ENCODE assay signal across 1 cellular context in the genomic region with DNA sequence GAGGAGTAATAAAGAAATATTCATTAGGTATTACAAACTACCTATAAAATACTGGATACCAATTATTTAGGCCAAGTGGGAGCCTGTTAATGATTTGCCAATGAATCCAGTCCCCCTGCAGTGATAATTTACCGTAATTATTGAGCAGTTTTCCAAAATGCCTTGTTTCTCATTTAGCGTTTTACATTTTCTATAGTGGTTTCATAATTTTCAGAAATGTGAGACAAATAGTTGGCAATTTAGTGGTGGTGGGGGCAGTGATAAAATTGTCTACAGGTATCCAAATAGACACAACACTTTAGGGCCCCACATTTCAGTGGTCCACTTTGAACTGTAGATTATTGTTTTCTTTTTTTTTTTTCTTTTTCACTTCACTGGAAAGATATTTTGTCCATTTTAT.
TF ChIP-seq lines count a peak whose summit lies in the region.

No MANE protein-coding gene starts in this region.

TF ChIP-seq in A549, 52 proteins besides CTCF, POLR2A, EP300 and RAD21:
- TF ChIP-seq POLR2AphosphoS2 (conservative IDR thresholded peaks at IDR 0.05; ENCODE audit: low read length), result no peak
- no peak for TF ChIP-seq ZC3H11A (IDR thresholded peaks at IDR 0.05)
- no peak for TF ChIP-seq SREBF2 (IDR thresholded peaks at IDR 0.05)
- no peak for TF ChIP-seq TP53 (CRISPR knock-in tag; IDR thresholded peaks at IDR 0.05)
- no peak for TF ChIP-seq ESRRA (IDR thresholded peaks at IDR 0.05; ENCODE audit: borderline replicate concordance, low read length)
- peak; percentile 81; the same call in 1 of the 2 replicates for TF ChIP-seq EHF (CRISPR knock-in tag; IDR thresholded peaks at IDR 0.05)
- TF ChIP-seq, protein P1, sequence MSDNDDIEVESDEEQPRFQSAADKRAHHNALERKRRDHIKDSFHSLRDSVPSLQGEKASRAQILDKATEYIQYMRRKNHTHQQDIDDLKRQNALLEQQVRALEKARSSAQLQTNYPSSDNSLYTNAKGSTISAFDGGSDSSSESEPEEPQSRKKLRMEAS (IDR thresholded peaks at IDR 0.05), result no peak
- TF ChIP-seq HOXB5 (CRISPR knock-in tag; IDR thresholded peaks at IDR 0.05), result no peak
- TF ChIP-seq HOXB13 (CRISPR knock-in tag; IDR thresholded peaks at IDR 0.05; ENCODE audit: low read depth), result peak; percentile 27; the same call in 1 of the 2 replicates
- no peak for TF ChIP-seq PHF8 (IDR thresholded peaks at IDR 0.05; ENCODE audit: borderline replicate concordance, low read depth)
- 0 out of 2 replicates have a peak, but pooled peaks have one; percentile 59 for TF ChIP-seq HOXA7 (CRISPR knock-in tag; IDR thresholded peaks at IDR 0.05)
- no peak for TF ChIP-seq CHD4 (IDR thresholded peaks at IDR 0.05; ENCODE audit: borderline replicate concordance)
- TF ChIP-seq, protein P2, sequence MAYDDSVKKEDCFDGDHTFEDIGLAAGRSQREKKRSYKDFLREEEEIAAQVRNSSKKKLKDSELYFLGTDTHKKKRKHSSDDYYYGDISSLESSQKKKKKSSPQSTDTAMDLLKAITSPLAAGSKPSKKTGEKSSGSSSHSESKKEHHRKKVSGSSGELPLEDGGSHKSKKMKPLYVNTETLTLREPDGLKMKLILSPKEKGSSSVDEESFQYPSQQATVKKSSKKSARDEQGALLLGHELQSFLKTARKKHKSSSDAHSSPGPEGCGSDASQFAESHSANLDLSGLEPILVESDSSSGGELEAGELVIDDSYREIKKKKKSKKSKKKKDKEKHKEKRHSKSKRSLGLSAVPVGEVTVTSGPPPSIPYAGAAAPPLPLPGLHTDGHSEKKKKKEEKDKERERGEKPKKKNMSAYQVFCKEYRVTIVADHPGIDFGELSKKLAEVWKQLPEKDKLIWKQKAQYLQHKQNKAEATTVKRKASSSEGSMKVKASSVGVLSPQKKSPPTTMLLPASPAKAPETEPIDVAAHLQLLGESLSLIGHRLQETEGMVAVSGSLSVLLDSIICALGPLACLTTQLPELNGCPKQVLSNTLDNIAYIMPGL (CRISPR knock-in tag; IDR thresholded peaks at IDR 0.05; ENCODE audit: borderline replicate concordance), result 0 out of 2 replicates have a peak, but pooled peaks have one; percentile 58
- no peak for TF ChIP-seq JUNB (IDR thresholded peaks at IDR 0.05)
- TF ChIP-seq, protein P3, sequence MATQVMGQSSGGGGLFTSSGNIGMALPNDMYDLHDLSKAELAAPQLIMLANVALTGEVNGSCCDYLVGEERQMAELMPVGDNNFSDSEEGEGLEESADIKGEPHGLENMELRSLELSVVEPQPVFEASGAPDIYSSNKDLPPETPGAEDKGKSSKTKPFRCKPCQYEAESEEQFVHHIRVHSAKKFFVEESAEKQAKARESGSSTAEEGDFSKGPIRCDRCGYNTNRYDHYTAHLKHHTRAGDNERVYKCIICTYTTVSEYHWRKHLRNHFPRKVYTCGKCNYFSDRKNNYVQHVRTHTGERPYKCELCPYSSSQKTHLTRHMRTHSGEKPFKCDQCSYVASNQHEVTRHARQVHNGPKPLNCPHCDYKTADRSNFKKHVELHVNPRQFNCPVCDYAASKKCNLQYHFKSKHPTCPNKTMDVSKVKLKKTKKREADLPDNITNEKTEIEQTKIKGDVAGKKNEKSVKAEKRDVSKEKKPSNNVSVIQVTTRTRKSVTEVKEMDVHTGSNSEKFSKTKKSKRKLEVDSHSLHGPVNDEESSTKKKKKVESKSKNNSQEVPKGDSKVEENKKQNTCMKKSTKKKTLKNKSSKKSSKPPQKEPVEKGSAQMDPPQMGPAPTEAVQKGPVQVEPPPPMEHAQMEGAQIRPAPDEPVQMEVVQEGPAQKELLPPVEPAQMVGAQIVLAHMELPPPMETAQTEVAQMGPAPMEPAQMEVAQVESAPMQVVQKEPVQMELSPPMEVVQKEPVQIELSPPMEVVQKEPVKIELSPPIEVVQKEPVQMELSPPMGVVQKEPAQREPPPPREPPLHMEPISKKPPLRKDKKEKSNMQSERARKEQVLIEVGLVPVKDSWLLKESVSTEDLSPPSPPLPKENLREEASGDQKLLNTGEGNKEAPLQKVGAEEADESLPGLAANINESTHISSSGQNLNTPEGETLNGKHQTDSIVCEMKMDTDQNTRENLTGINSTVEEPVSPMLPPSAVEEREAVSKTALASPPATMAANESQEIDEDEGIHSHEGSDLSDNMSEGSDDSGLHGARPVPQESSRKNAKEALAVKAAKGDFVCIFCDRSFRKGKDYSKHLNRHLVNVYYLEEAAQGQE (IDR thresholded peaks at IDR 0.05), result no peak
- no peak for TF ChIP-seq NR3C1 (IDR thresholded peaks at IDR 0.05)
- TF ChIP-seq, protein P4, sequence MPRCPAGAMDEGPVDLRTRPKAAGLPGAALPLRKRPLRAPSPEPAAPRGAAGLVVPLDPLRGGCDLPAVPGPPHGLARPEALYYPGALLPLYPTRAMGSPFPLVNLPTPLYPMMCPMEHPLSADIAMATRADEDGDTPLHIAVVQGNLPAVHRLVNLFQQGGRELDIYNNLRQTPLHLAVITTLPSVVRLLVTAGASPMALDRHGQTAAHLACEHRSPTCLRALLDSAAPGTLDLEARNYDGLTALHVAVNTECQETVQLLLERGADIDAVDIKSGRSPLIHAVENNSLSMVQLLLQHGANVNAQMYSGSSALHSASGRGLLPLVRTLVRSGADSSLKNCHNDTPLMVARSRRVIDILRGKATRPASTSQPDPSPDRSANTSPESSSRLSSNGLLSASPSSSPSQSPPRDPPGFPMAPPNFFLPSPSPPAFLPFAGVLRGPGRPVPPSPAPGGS (IDR thresholded peaks at IDR 0.05), result no peak
- no peak for TF ChIP-seq MYC (IDR thresholded peaks at IDR 0.05; ENCODE audit: borderline replicate concordance, low read length)
- TF ChIP-seq MAFK (IDR thresholded peaks at IDR 0.05; ENCODE audit: partially characterized antibody), result no peak
- TF ChIP-seq RARB (CRISPR knock-in tag; IDR thresholded peaks at IDR 0.05), result no peak
- TF ChIP-seq, protein P5, sequence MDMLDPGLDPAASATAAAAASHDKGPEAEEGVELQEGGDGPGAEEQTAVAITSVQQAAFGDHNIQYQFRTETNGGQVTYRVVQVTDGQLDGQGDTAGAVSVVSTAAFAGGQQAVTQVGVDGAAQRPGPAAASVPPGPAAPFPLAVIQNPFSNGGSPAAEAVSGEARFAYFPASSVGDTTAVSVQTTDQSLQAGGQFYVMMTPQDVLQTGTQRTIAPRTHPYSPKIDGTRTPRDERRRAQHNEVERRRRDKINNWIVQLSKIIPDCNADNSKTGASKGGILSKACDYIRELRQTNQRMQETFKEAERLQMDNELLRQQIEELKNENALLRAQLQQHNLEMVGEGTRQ (IDR thresholded peaks at IDR 0.05), result no peak
- no peak for TF ChIP-seq TFCP2L1 (CRISPR knock-in tag; IDR thresholded peaks at IDR 0.05)
- TF ChIP-seq, protein P6, sequence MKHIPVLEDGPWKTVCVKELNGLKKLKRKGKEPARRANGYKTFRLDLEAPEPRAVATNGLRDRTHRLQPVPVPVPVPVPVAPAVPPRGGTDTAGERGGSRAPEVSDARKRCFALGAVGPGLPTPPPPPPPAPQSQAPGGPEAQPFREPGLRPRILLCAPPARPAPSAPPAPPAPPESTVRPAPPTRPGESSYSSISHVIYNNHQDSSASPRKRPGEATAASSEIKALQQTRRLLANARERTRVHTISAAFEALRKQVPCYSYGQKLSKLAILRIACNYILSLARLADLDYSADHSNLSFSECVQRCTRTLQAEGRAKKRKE (CRISPR knock-in tag; IDR thresholded peaks at IDR 0.05; ENCODE audit: low read depth), result peak; percentile 61; the same call in 1 of the 2 replicates
- TF ChIP-seq, protein P7, sequence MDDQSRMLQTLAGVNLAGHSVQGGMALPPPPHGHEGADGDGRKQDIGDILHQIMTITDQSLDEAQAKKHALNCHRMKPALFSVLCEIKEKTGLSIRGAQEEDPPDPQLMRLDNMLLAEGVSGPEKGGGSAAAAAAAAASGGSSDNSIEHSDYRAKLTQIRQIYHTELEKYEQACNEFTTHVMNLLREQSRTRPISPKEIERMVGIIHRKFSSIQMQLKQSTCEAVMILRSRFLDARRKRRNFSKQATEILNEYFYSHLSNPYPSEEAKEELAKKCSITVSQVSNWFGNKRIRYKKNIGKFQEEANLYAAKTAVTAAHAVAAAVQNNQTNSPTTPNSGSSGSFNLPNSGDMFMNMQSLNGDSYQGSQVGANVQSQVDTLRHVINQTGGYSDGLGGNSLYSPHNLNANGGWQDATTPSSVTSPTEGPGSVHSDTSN (IDR thresholded peaks at IDR 0.05), result no peak
TF ChIP-seq in A549: peak in this region for 5.
